1 cellular context compared by ENCODE assay signal in the genomic region with DNA sequence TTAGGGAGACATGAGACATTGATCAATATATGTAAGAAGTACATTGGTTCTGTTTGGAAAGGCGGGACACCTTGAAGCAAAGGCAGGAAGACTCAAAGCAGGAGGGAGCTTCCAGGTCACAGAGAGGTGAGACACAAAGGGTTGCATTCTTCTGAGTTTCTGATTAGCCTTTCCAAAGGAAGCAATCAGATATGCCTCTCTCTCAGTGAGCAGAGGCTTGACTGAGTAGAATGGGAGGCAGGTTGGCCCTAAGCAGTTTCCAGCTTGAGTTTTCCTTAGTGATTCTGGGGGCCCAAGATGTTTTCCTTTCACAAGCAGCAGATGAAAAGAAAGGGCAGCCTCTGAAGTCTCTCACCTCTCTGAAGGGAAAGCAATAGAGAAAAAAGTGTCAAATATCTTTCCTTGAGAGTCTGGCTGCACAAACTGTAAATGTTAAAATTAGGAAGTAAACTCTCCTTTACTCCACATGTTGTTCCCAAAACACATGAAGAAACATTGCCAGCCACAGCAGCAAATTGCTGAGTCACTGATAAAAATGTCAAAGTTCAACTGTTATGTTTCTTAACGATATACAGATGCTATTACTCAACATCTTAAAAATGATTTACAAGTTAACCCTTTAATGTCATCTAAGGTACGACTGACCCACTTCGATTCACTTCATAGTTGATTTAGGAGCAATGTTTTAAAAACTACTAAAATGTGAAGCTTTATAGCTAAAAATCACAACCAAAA.
A peak's percentile ranks its signal among the peaks of the same experiment; 100 is the strongest.
TF ChIP-seq lines count a peak whose summit lies in the region.

No MANE protein-coding gene starts in this region.

TF ChIP-seq in H1, 55 proteins besides CTCF, POLR2A, EP300 and RAD21:
- TF ChIP-seq, protein P1, sequence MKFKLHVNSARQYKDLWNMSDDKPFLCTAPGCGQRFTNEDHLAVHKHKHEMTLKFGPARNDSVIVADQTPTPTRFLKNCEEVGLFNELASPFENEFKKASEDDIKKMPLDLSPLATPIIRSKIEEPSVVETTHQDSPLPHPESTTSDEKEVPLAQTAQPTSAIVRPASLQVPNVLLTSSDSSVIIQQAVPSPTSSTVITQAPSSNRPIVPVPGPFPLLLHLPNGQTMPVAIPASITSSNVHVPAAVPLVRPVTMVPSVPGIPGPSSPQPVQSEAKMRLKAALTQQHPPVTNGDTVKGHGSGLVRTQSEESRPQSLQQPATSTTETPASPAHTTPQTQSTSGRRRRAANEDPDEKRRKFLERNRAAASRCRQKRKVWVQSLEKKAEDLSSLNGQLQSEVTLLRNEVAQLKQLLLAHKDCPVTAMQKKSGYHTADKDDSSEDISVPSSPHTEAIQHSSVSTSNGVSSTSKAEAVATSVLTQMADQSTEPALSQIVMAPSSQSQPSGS (IDR thresholded peaks at IDR 0.05; ENCODE audit: low read length) = no peak
- peak; percentile 24; the same call in 1 of the 2 replicates for TF ChIP-seq MAFK (IDR thresholded peaks at IDR 0.05; ENCODE audit: low read depth, low read length)
